Comparison of ENCODE assay signal across 13 cellular contexts in the genomic region with DNA sequence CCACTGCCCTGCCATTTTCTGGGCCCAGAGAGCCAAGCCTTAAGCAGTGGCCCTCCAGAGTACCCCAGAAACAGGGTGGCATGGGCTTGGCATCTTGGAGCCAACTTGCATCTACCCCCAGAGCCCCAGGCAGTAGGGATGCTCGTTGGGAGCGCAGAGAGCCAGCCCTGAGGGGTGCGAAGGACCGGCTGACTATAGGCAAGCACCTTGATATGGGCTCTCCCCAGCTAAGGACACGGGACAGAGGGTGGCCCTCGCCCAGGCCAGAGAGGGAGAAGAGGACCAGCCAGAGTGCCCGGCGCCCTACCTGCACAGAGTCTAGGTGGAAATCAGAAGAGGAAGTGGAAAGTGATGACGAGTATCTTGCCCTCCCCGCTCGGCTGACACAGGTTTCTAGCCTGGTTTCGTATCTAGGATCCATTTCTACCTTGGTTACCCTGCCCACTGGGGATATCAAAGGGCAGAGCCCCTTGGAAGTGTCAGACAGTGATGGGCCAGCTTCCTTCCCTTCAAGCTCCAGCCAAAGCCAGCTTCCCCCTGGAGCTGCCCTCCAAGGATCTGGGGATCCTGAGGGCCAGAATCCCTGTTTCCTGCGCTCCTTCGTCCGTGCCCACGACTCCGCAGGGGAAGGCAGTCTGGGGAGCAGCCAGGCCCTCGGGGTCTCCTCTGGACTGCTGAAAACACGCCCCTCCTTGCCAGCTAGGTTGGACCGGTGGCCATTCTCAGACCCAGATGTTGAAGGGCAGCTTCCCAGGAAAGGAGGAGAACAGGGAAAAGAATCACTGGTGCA. TPM values are rescaled to one million over a fixed set of nuclear protein-coding genes. Genes with fewer than 3 reads are reported as not detected.
DNase-seq lines count a peak whose midpoint lies in the region; ATAC-seq and TF ChIP-seq lines count a peak whose summit lies in the region.
"Had no signal": no experiment of that assay in that cellular context is flagged by ENCODE, and none has a peak within 500 bp of the region (broad histone marks: within the 10 kb centered on the region; RNA-seq: fewer than 3 reads in every experiment).

No MANE protein-coding gene starts in this region.

- no peaks in the 10 kb centered on the region for H3K27me3 ChIP-seq in breast epithelium

- peaks cover 8 to 32% of the 10 kb centered on the region in 2 donors for H3K4me1 ChIP-seq in breast epithelium

- intact Hi-C loops in breast epithelium (cut with DNase I; ENCODE audit: low total_unique reads) = no loop called here

- POLR2A ChIA-PET in GM10248 (lab: Yijun Ruan, JAX) = no interaction called here

- TF ChIP-seq POLR2A in breast epithelium (IDR thresholded peaks at IDR 0.05) (no peak), erythroblast (IDR thresholded peaks at IDR 0.05; ENCODE audit: low read length) (no peak)

- H3K27ac ChIP-seq in breast epithelium = peak overlapping the region; percentile 43 to 54

- no peaks in the 10 kb centered on the region for H3K36me3 ChIP-seq in breast epithelium

- peak; percentile 47 for DNase-seq in GM10248 (ENCODE audit: extremely low spot score)
- DNase-seq in breast epithelium (ENCODE audit: low spot score in 2 of 2) = no peak
- DNase-seq in NCI-H2107 treated with DMSO at 0.1 percent for 48 hours (lab: John Stamatoyannopoulos, UW; ENCODE audit: unreplicated experiment) = no peak
- DNase-seq in NCI-H128 (lab: John Stamatoyannopoulos, UW; ENCODE audit: unreplicated experiment) = no peak
- DNase-seq in erythroblast (lab: John Stamatoyannopoulos, UW) = no peak
- DNase-seq: activated gamma-delta T cell, dermis blood vessel endothelial cell, left colon, NCI-H2107 had no signal

- ATAC-seq in GM18870 (IDR thresholded peaks at IDR 0.05; ENCODE audit: unreplicated experiment) (peak; percentile 52), HG02852 (IDR thresholded peaks at IDR 0.05; ENCODE audit: unreplicated experiment) (peak; percentile 48), HG02970 (IDR thresholded peaks at IDR 0.05; ENCODE audit: low FRiP score, unreplicated experiment) (no peak)
- ATAC-seq: left colon had no signal

- TF ChIP-seq CTCF in GM10248 (IDR thresholded peaks at IDR 0.05; ENCODE audit: control extremely low read depth, extremely low read depth, low read depth, missing control alignments) (no peak), breast epithelium (IDR thresholded peaks at IDR 0.05) (no peak)

- no peaks in the 10 kb centered on the region for H3K9me3 ChIP-seq in breast epithelium
- H3K9me3 ChIP-seq: Caco-2 had no signal

- CTCF ChIA-PET in GM10248 (lab: Yijun Ruan, JAX) = interaction anchor here (1.0 to 4.0 kb wide), 4 partner anchors 7 to 115 kb away, joined by 3 to 30 read pairs (median 8); no protein-coding TSS in a partner anchor

- no peak overlapping the region for H3K4me3 ChIP-seq in breast epithelium

RNA-seq across cellular contexts. Expression of a gene that starts 16.2 kb away (rescaled TPM):
- total RNA-seq in breast epithelium = 10 to 100 TPM; 23.3 to 32.2 (median 25.0) TPM

RNA-seq across cellular contexts. Expression of a gene that starts 57.5 kb away (rescaled TPM):
- 100 to 1,000 TPM in 1 of 3 donors, 10 to 100 TPM in 2; 86.1 to 107 (median 89.5) TPM for total RNA-seq in breast epithelium
